Comparison of ENCODE assay signal across 8 cellular contexts in the genomic region with DNA sequence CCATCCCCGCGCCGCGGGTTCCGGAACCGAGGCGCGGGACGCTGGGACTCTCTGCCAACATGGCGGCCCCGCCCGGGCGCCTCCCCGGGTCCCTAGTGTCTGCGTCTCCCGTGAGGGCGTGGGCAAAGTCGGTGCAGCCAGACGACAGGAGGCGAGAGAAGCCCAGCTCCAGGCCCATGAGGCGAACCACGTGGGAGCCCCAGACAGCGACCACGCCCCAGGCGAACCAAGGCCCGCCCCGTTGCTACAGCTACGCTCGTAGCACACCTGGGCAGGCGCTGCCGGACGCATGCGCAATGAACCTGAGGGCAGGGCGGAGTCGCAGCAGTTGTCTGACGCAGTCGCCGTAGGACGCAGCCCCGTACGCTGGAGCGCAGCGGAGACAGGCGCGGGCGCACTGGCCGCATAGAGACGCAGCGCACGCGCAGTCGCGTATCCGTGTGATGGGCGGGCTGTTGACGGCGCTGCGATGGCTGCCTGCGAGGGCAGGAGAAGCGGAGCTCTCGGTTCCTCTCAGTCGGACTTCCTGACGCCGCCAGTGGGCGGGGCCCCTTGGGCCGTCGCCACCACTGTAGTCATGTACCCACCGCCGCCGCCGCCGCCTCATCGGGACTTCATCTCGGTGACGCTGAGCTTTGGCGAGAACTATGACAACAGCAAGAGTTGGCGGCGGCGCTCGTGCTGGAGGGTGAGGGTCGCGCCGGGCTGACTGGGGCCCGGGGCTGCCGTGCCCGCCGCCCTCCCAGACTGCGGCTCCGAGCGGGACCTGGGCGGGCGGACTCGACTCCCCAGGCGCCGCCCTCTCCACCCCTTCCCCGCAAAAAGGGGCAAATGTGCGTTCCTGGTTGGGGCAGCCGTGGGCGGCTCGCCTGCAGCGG. TPM values are rescaled to one million over a fixed set of nuclear protein-coding genes. Genes with fewer than 3 reads are reported as not detected.
DNase-seq lines count a peak whose midpoint lies in the region; ATAC-seq and TF ChIP-seq lines count a peak whose summit lies in the region.

Gene MAN1B1, plus strand, starts transcription at position 455 of the 878 bp plus-strand sequence. Its CDS starts 15 bp downstream, at position 470.

- H3K4me3 ChIP-seq in H7 (ENCODE audit: insufficient read depth, low read depth, low read length) (peak within 1 kb of the TSS; percentile 76), fibroblast of pulmonary artery (replicated peaks; ENCODE audit: low read depth, low read length) (peak within 1 kb of the TSS; percentile 76)

- no peaks in the 10 kb centered on the region for H3K9me3 Mint-ChIP-seq in natural killer cell treated with Interleukin-12 subunit alpha and Interleukin-12 subunit beta and Interleukin-15 and Interleukin-18, amount 100 ng/mL, for 72 hours

- H3K27ac Mint-ChIP-seq in natural killer cell treated with Interleukin-12 subunit alpha and Interleukin-12 subunit beta and Interleukin-15 and Interleukin-18, amount 100 ng/mL, for 72 hours, result peak within 1 kb of the TSS; percentile 87 to 92

- peak within 1 kb of the TSS; percentile 95 for H3K4me3 Mint-ChIP-seq in natural killer cell treated with Interleukin-12 subunit alpha and Interleukin-12 subunit beta and Interleukin-15 and Interleukin-18, amount 100 ng/mL, for 72 hours

- no peaks in the 10 kb centered on the region for H3K27me3 ChIP-seq in H7 (ENCODE audit: control insufficient read depth, insufficient read depth, low read length)

- no peak for TF ChIP-seq CTCF in fibroblast of pulmonary artery (IDR thresholded peaks at IDR 0.05; ENCODE audit: low read length, missing control alignments)

- H3K36me3 Mint-ChIP-seq in natural killer cell treated with Interleukin-12 subunit alpha and Interleukin-12 subunit beta and Interleukin-15 and Interleukin-18, amount 100 ng/mL, for 72 hours, result no peaks in the 10 kb centered on the region

- peak; percentile 100 for DNase-seq in ELF-1 (ENCODE audit: low read depth, low spot score)
- DNase-seq in H7, result peak; percentile 99
- DNase-seq in M059J (ENCODE audit: low read depth), result peak; percentile 99
- peak; percentile 97 to 98 for DNase-seq in SHP77 (lab: John Stamatoyannopoulos, UW)
- peak; percentile 99 for DNase-seq in activated effector memory CD4-positive, alpha-beta T cell treated with Interleukin-2 at 50 U/mL for 16 hours
- DNase-seq in fibroblast of pulmonary artery (ENCODE audit: low read depth), result peak; percentile 99
- peak; percentile 100 for DNase-seq in natural killer cell treated with Interleukin-12 subunit alpha and Interleukin-12 subunit beta and Interleukin-15 and Interleukin-18, amount 100 ng/mL, for 72 hours (ENCODE audit: low spot score)
- DNase-seq in stimulated activated naive CD8-positive, alpha-beta T cell treated with anti-CD3 and anti-CD28 coated beads, Interleukin-15, Interleukin-2, amounts not matched to agents 100 U/mL and 50 U/mL, for 24 hours, result peak; percentile 100

- ATAC-seq in natural killer cell treated with Interleukin-12 subunit alpha and Interleukin-12 subunit beta and Interleukin-15 and Interleukin-18, amount 100 ng/mL, for 72 hours, result peak; percentile 93 to 94
- peak; percentile 94 for ATAC-seq in stimulated activated naive CD8-positive, alpha-beta T cell treated with anti-CD3 and anti-CD28 coated beads, Interleukin-15, Interleukin-2, amounts not matched to agents 100 U/mL and 50 U/mL, for 24 hours

- H3K4me1 Mint-ChIP-seq in natural killer cell treated with Interleukin-12 subunit alpha and Interleukin-12 subunit beta and Interleukin-15 and Interleukin-18, amount 100 ng/mL, for 72 hours (ENCODE audit: low read depth in 2 of 2), result peaks cover 23 to 32% of the 10 kb centered on the region in 2 donors

- no peaks in the 10 kb centered on the region for H3K27me3 Mint-ChIP-seq in natural killer cell treated with Interleukin-12 subunit alpha and Interleukin-12 subunit beta and Interleukin-15 and Interleukin-18, amount 100 ng/mL, for 72 hours

- no peaks in the 10 kb centered on the region; the same call in 1 of the 2 replicates for H3K36me3 ChIP-seq in H7 (replicated peaks; ENCODE audit: control insufficient read depth, insufficient read depth, low read length)

RNA-seq across cellular contexts. Expression of gene MAN1B1, which starts in this region (rescaled TPM):
- total RNA-seq in H7 (2014; rRNA removed; shearing (Covaris generic)), result 70.5 and 70.9 TPM in 2 replicates
- total RNA-seq in M059J (2014; rRNA removed; shearing (Covaris generic)), result 86.8 and 145 TPM in 2 replicates
- total RNA-seq in natural killer cell treated with Interleukin-12 subunit alpha and Interleukin-12 subunit beta and Interleukin-15 and Interleukin-18, amount 100 ng/mL, for 72 hours, result 10 to 100 TPM; 34.1 to 55.8 TPM

Comparison
In these comparisons a context has a peak if more than half of its experiments do, and no peak if none do; other contexts are left out.
1. Peak in every context shown above with its lines: DNase-seq, ATAC-seq and H3K4me3 ChIP-seq.